In genomic region chr12:49740930-49741881, GRCh38 we compare ENCODE assay signal across 8 cellular contexts. TPM values are rescaled to one million over a fixed set of nuclear protein-coding genes. Genes with fewer than 3 reads are reported as not detected.
DNase-seq lines count a peak whose midpoint lies in the region; ATAC-seq, FAIRE-seq and TF ChIP-seq lines count a peak whose summit lies in the region.

TMBIM6 (plus strand) TSS chr12:49741557; CDS start chr12:49752494, 10,937 bp downstream.

- H3K27ac ChIP-seq in keratinocyte (ENCODE audit: control insufficient read depth, insufficient read depth, low read length): peak within 1 kb of the TSS; percentile 89

- H3K4me3 ChIP-seq in AG10803 (ENCODE audit: low read length): peak within 1 kb of the TSS; percentile 99
- H3K4me3 ChIP-seq in keratinocyte (ENCODE audit: control insufficient read depth in 2 of 3, extremely low read depth in 1 of 3, insufficient read depth in 2 of 3, low read depth in 1 of 3, low read length in 3 of 3): peak within 1 kb of the TSS; percentile 65 to 97 (median 87)

- peak within 1 kb of the TSS; percentile 87 for H2AFZ ChIP-seq in keratinocyte (ENCODE audit: control insufficient read depth, low read length)

- H3K36me3 ChIP-seq in keratinocyte (ENCODE audit: control insufficient read depth in 2 of 2, extremely low read depth in 1 of 2, insufficient read depth in 2 of 2, low read length in 2 of 2): peaks cover 3 to 13% of the 10 kb centered on the region in 2 experiments

- FAIRE-seq in keratinocyte (lab: Jason Lieb, UNC): peak; percentile 90

- ATAC-seq in GM19025 (IDR thresholded peaks at IDR 0.05; ENCODE audit: low read depth, unreplicated experiment) (peak; percentile 94), HG03354 (IDR thresholded peaks at IDR 0.05; ENCODE audit: poor library complexity, severe bottlenecking, unreplicated experiment) (peak; percentile 96)

- no peaks in the 10 kb centered on the region for H3K9me1 ChIP-seq in keratinocyte (ENCODE audit: control insufficient read depth, extremely low read depth, insufficient read depth, low read length)

- H3K9ac ChIP-seq in keratinocyte (ENCODE audit: control insufficient read depth, extremely low read depth, insufficient read depth, low read length): peak within 1 kb of the TSS; percentile 88

- DNase-seq in AG10803 (ENCODE audit: low read depth) (peak; percentile 100), NCI-H446 treated with DMSO at 0.1 percent for 48 hours (lab: John Stamatoyannopoulos, UW) (peak; percentile 100), cerebellum (ENCODE audit: low spot score) (peak; percentile 99), keratinocyte (ENCODE audit: low read depth, low spot score) (peak; percentile 100)
- DNase-seq in activated CD4-positive, CD25-positive, alpha-beta regulatory T cell treated with anti-CD3 and anti-CD28 coated beads, Interleukin-2, amount 50 U/mL, for 72 hours: peak; percentile 96
- DNase-seq in stimulated activated CD4-positive, alpha-beta T cell treated with anti-CD3 and anti-CD28 coated beads, Interleukin-15, amount 100 ng/mL, for 24 hours: peak; percentile 99

- peaks cover 45% of the 10 kb centered on the region for H3K79me2 ChIP-seq in keratinocyte (ENCODE audit: control insufficient read depth, insufficient read depth, low read length)

- TF ChIP-seq CTCF in AG10803 (conservative IDR thresholded peaks at IDR 0.05; ENCODE audit: low read length) (peak; percentile 83), keratinocyte (optimal IDR thresholded peaks at IDR 0.05 in 1 of 3, IDR thresholded peaks at IDR 0.05 in 1 of 3, conservative IDR thresholded peaks at IDR 0.05 in 1 of 3; ENCODE audit: extremely low read depth in 1 of 3, insufficient read depth in 2 of 3, low read length in 3 of 3) (peak; percentile 83 to 94 (median 89))

- H4K20me1 ChIP-seq in keratinocyte (ENCODE audit: control insufficient read depth, extremely low read depth, insufficient read depth, low read length): peaks cover 34% of the 10 kb centered on the region

- no peaks in the 10 kb centered on the region for H3K9me3 ChIP-seq in keratinocyte (ENCODE audit: control insufficient read depth, low read depth, low read length)

- peaks cover 24% of the 10 kb centered on the region for H3K4me1 ChIP-seq in keratinocyte (ENCODE audit: control insufficient read depth, extremely low read depth, insufficient read depth, low read length)

- dilution Hi-C loops in keratinocyte (cut with MboI; ENCODE audit: extremely low pct_ligation_motif_present, low sequenced_read_pairs): no loop called here

- H3K27me3 ChIP-seq in keratinocyte (ENCODE audit: control insufficient read depth, extremely low read depth, insufficient read depth, low read length): no peaks in the 10 kb centered on the region

- H3K4me2 ChIP-seq in keratinocyte (ENCODE audit: control insufficient read depth, extremely low read depth, insufficient read depth, low read depth, low read length): peak within 1 kb of the TSS; percentile 97

RNA-seq across cellular contexts. Expression of gene TMBIM6, which starts in this region (rescaled TPM):
- total RNA-seq in cerebellum: 244 TPM
- 619 to 815 TPM (median 668 TPM) in 3 replicates for polyA plus RNA-seq in keratinocyte
- polyA plus RNA-seq in keratinocyte (2011; ENCODE audit: low read depth): 132 TPM
- 356 and 589 TPM in 2 replicates for polyA plus RNA-seq in keratinocyte (2011; cell fraction: cytosol; rRNA removed)
- 842 and 1,127 TPM in 2 replicates for polyA plus RNA-seq in keratinocyte (2011; cell fraction: nucleus; rRNA removed)
- 338 and 535 TPM in 2 replicates for polyA plus RNA-seq in keratinocyte (2012; ENCODE audit: low replicate concordance)
- 298 to 596 TPM (median 498 TPM) in 3 replicates for polyA minus RNA-seq in keratinocyte
- 190 TPM for polyA minus RNA-seq in keratinocyte (2011; cell fraction: cytosol; rRNA and poly(A)+ RNA removed)
- polyA minus RNA-seq in keratinocyte (2011; cell fraction: nucleus; rRNA and poly(A)+ RNA removed): 379 and 667 TPM in 2 replicates

Comparison
In these comparisons a context has a peak if more than half of its experiments do, and no peak if none do; other contexts are left out.
1. Peak in every context shown above with its lines: DNase-seq, ATAC-seq, H3K4me3 ChIP-seq and H3K27ac ChIP-seq.